In the genomic region with DNA sequence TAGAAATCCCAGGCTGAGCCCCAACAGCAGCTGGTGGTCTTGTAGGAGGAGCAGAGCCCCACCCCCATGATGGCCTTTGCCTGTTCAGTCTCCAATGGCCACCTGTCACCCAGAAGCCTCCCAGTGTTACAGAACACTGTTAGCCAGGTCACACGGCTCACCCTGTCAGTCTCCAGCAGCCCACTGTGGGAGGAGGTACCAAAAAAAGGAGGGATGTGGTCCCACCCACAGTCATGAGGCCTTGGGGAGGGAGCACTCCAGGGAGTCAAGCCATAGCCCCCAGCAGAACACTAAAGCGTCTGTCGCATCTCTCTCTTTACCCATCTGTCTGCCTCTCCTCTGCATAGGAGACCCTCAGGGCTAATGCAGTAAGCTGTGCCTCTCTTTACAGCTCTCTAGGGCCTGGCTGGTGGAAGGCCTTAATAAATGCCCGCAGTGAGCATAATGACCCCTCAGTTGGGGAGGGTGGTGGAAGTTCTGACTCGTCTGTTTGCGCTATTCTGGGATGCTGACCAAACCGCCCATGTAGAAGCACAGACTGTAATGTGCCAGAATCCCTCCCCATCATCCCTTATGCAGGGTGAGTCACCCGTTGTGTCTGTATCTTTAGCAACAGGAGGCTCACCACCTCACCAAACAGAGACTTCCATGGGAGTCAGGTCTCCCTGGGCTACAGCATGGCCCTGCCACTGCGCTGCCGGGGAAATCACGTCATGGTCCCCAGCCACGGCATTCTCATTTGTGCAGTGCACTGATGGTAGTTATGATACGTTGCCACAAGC, we compare ENCODE assay signal across 10 cellular contexts. TPM values are rescaled to one million over a fixed set of nuclear protein-coding genes. Genes with fewer than 3 reads are reported as not detected.
DNase-seq lines count a peak whose midpoint lies in the region; ATAC-seq, FAIRE-seq and TF ChIP-seq lines count a peak whose summit lies in the region.
"Had no signal": no experiment of that assay in that cellular context is flagged by ENCODE, and none has a peak within 500 bp of the region (broad histone marks: within the 10 kb centered on the region; RNA-seq: fewer than 3 reads in every experiment).

No MANE protein-coding gene starts in this region.

- TF ChIP-seq CTCF in body of pancreas (IDR thresholded peaks at IDR 0.05) (no peak), spleen (IDR thresholded peaks at IDR 0.05 in 8 of 11, conservative IDR thresholded peaks at IDR 0.05 in 3 of 11) (no peak), GM10248 (IDR thresholded peaks at IDR 0.05; ENCODE audit: control extremely low read depth, extremely low read depth, low read depth, missing control alignments) (no peak)

- DNase-seq in HCEC 1CT (peak; percentile 94), body of pancreas (peak in 3 of 4 donors; percentile 25 to 59 (median 38)), inferior parietal cortex (ENCODE audit: extremely low spot score) (peak; percentile 76), spleen (peak; percentile 13), GM10248 (ENCODE audit: extremely low spot score) (no peak), HTR-8/SVneo (ENCODE audit: insufficient read length, low spot score) (no peak)
- no peak for DNase-seq in activated T-cell treated with anti-CD3 and anti-CD28 coated beads, Interleukin-2, amount 50 U/mL, for 4 hours
- DNase-seq: NCI-H774 had no signal

- no peaks in the 10 kb centered on the region for H3K9me3 ChIP-seq in body of pancreas
- no peaks in the 10 kb centered on the region for H3K9me3 ChIP-seq in spleen
- H3K9me3 ChIP-seq: ovary had no signal

- POLR2A ChIA-PET in GM10248 (lab: Yijun Ruan, JAX): no interaction called here

- H3K4me1 ChIP-seq in body of pancreas (no peaks in the 10 kb centered on the region), spleen (no peaks in the 10 kb centered on the region)

- peaks cover 7% of the 10 kb centered on the region for H3K27me3 Mint-ChIP-seq in activated T-cell treated with anti-CD3 and anti-CD28 coated beads, Interleukin-2, amount 50 U/mL, for 4 hours (ENCODE audit: low read depth)

- H3K27me3 ChIP-seq in body of pancreas (no peaks in the 10 kb centered on the region), spleen (replicated peaks in 1 of 7) (peaks cover 0 to 45% (median 0%) of the 10 kb centered on the region in 7 donors)
- H3K27me3 ChIP-seq: ovary had no signal

- WGBS in body of pancreas, 2 donors: 69 to 80% methylated on average over 8 to 13 of the region's 13 CpGs
- 73 to 89% (median 83%) methylated on average over 13 of the region's 13 CpGs for WGBS in spleen, 5 donors

- no peaks in the 10 kb centered on the region for H3K4me1 Mint-ChIP-seq in activated T-cell treated with anti-CD3 and anti-CD28 coated beads, Interleukin-2, amount 50 U/mL, for 4 hours (ENCODE audit: low read depth)

- no peak for FAIRE-seq in HTR-8/SVneo (lab: Jason Lieb, UNC)

- CTCF ChIA-PET in GM10248 (lab: Yijun Ruan, JAX): no interaction called here

- H3K4me3 Mint-ChIP-seq in activated T-cell treated with anti-CD3 and anti-CD28 coated beads, Interleukin-2, amount 50 U/mL, for 4 hours: no peak overlapping the region

- H3K36me3 ChIP-seq in body of pancreas (replicated peaks in 1 of 2; ENCODE audit: insufficient read depth in 1 of 2, low read depth in 2 of 2) (no peaks in the 10 kb centered on the region), spleen (no peaks in the 10 kb centered on the region)
- H3K36me3 ChIP-seq: ovary had no signal

- H3K4me3 ChIP-seq in body of pancreas (no peak overlapping the region), spleen (no peak overlapping the region)
- H3K4me3 ChIP-seq: ovary had no signal

- no peaks in the 10 kb centered on the region for H3K36me3 Mint-ChIP-seq in activated T-cell treated with anti-CD3 and anti-CD28 coated beads, Interleukin-2, amount 50 U/mL, for 4 hours (ENCODE audit: insufficient read depth)

- no peak for TF ChIP-seq POLR2A in body of pancreas (IDR thresholded peaks at IDR 0.05)
- no peak for TF ChIP-seq POLR2A in spleen (IDR thresholded peaks at IDR 0.05)

- peak; percentile 63 for ATAC-seq in body of pancreas
- no peak for ATAC-seq in activated T-cell treated with anti-CD3 and anti-CD28 coated beads, Interleukin-2, amount 50 U/mL, for 4 hours
- ATAC-seq in GM18519 (IDR thresholded peaks at IDR 0.05; ENCODE audit: low FRiP score, unreplicated experiment): no peak

- H3K27ac ChIP-seq in body of pancreas (no peak overlapping the region), spleen (no peak overlapping the region)
- H3K27ac ChIP-seq: ovary had no signal

- no peaks in the 10 kb centered on the region for H3K9me3 Mint-ChIP-seq in activated T-cell treated with anti-CD3 and anti-CD28 coated beads, Interleukin-2, amount 50 U/mL, for 4 hours

- intact Hi-C loops in body of pancreas (cut with DNase I) (no loop called here), spleen (cut with DNase I; ENCODE audit: low total_unique reads) (no loop called here)

RNA-seq across cellular contexts. Expression of a gene that starts 14.6 kb away (rescaled TPM):
- total RNA-seq in body of pancreas (1 to 10 TPM; 4.4 to 4.6 TPM), spleen (10 to 100 TPM in 4 of 7 donors, 1 to 10 TPM in 3; 3.0 to 16.4 (median 10.2) TPM)
- polyA plus RNA-seq in spleen: 1 to 10 TPM; 1.8 to 3.5 (median 1.8) TPM
- total RNA-seq in activated T-cell treated with anti-CD3 and anti-CD28 coated beads, Interleukin-2, amount 50 U/mL, for 4 hours: under 1 TPM; 0.38 to 0.61 (median 0.43) TPM

Comparison
In these comparisons a context has a peak if more than half of its experiments do, and no peak if none do; other contexts are left out.
1. DNase-seq: peak in HCEC 1CT (single experiment), body of pancreas (3 of 4), inferior parietal cortex (single experiment) and spleen (single experiment); none in GM10248 (single experiment), activated T-cell treated with anti-CD3 and anti-CD28 coated beads, Interleukin-2, amount 50 U/mL, for 4 hours (single experiment) and HTR-8/SVneo (single experiment).